ENCODE assay signal across 8 cellular contexts in genomic region chr1:25675729-25676476, GRCh38. TPM values are rescaled to one million over a fixed set of nuclear protein-coding genes. Genes with fewer than 3 reads are reported as not detected.
DNase-seq lines count a peak whose midpoint lies in the region; ATAC-seq and TF ChIP-seq lines count a peak whose summit lies in the region.

No MANE protein-coding gene starts in this region.

- TF ChIP-seq RAD21 in SK-N-SH (IDR thresholded peaks at IDR 0.05; ENCODE audit: low read length) = no peak

- no peaks in the 10 kb centered on the region for H3K9me3 ChIP-seq in SK-N-SH

- no peak overlapping the region for H3K4me2 ChIP-seq in SK-N-SH

- H3F3A ChIP-seq in SK-N-SH (replicated peaks; ENCODE audit: insufficient read depth) = no peaks in the 10 kb centered on the region

- CTCF ChIA-PET in activated CD8-positive, alpha-beta memory T cell treated with anti-CD3 and anti-CD28 coated beads, Interleukin-2, amount 10 ng/mL, durations not matched to agents 7 days and 5 days (lab: Charles Lee) = interaction anchor here (0.5 to 2.7 kb wide), 11 partner anchors 9 to 467 kb away, joined by 3 to 31 read pairs (median 3); partner anchors contain the start of gene MAN1C1
- CTCF ChIA-PET in SK-N-SH (lab: Yijun Ruan, JAX) = interaction anchor here (1.1 to 2.3 kb wide), 3 partner anchors 17 to 57 kb away, joined by 3 to 11 read pairs (median 4); no protein-coding TSS in a partner anchor

- peaks cover 82% of the 10 kb centered on the region for H3K27me3 Mint-ChIP-seq in activated CD8-positive, alpha-beta memory T cell treated with anti-CD3 and anti-CD28 coated beads, Interleukin-2, amount 10 ng/mL, durations not matched to agents 7 days and 5 days

- no peaks in the 10 kb centered on the region for H3K79me2 ChIP-seq in SK-N-SH (ENCODE audit: insufficient read depth)

- no peak overlapping the region for H3K27ac ChIP-seq in SK-N-SH (ENCODE audit: low read depth in 2 of 2, low read length in 1 of 2)

- H3K9me3 Mint-ChIP-seq in activated CD8-positive, alpha-beta memory T cell treated with anti-CD3 and anti-CD28 coated beads, Interleukin-2, amount 10 ng/mL, durations not matched to agents 7 days and 5 days (ENCODE audit: low read depth) = no peaks in the 10 kb centered on the region

- 72% methylated on average over 9 of the region's 11 CpGs for WGBS in SK-N-SH (ENCODE audit: low lambda C conversion rate)

- TF ChIP-seq EP300 in SK-N-SH (IDR thresholded peaks at IDR 0.05; ENCODE audit: borderline replicate concordance in 1 of 2, low read depth in 1 of 2, low read length in 1 of 2) = no peak

- H3K36me3 Mint-ChIP-seq in activated CD8-positive, alpha-beta memory T cell treated with anti-CD3 and anti-CD28 coated beads, Interleukin-2, amount 10 ng/mL, durations not matched to agents 7 days and 5 days = peaks cover 42% of the 10 kb centered on the region

- no peak for TF ChIP-seq CTCF in SK-N-SH (IDR thresholded peaks at IDR 0.05)

- H3K36me3 ChIP-seq in SK-N-SH (replicated peaks in 1 of 2; ENCODE audit: control insufficient read depth in 1 of 2, insufficient read depth in 2 of 2, low read length in 1 of 2) (no peaks in the 10 kb centered on the region), H7 (replicated peaks; ENCODE audit: control insufficient read depth, insufficient read depth, low read length) (no peaks in the 10 kb centered on the region)

- no peaks in the 10 kb centered on the region for H4K20me1 ChIP-seq in SK-N-SH (ENCODE audit: insufficient read depth)

- DNase-seq in activated CD8-positive, alpha-beta memory T cell treated with anti-CD3 and anti-CD28 coated beads, Interleukin-2, amount 10 ng/mL, durations not matched to agents 7 days and 5 days = peak; percentile 97
- DNase-seq in stimulated activated CD4-positive, alpha-beta T cell treated with anti-CD3 and anti-CD28 coated beads, Interleukin-1b, Interleukin-23, amount 100 ng/mL, for 4 hours (ENCODE audit: low read depth in 2 of 2) = peak; percentile 31 to 53
- DNase-seq in COR-L47 (lab: John Stamatoyannopoulos, UW) (no peak), NCI-H345 treated with DMSO at 0.1 percent for 48 hours (lab: John Stamatoyannopoulos, UW; ENCODE audit: unreplicated experiment) (no peak), SK-N-SH (no peak), H7 (no peak)

- ATAC-seq in GM19372 (IDR thresholded peaks at IDR 0.05; ENCODE audit: low read depth, unreplicated experiment) (peak; percentile 94), HG03196 (IDR thresholded peaks at IDR 0.05; ENCODE audit: unreplicated experiment) (peak; percentile 96)
- peak; percentile 90 for ATAC-seq in activated CD8-positive, alpha-beta memory T cell treated with anti-CD3 and anti-CD28 coated beads, Interleukin-2, amount 10 ng/mL, durations not matched to agents 7 days and 5 days

- no peaks in the 10 kb centered on the region for H3K4me1 ChIP-seq in SK-N-SH (ENCODE audit: control insufficient read depth in 1 of 2, insufficient read depth in 2 of 2, low read depth in 1 of 2, low read length in 1 of 2)

- H2AFZ ChIP-seq in SK-N-SH (ENCODE audit: low read depth) = no peak overlapping the region

- H3K4me3 ChIP-seq in SK-N-SH (ENCODE audit: low read depth in 2 of 2, low read length in 1 of 2) (no peak overlapping the region), H7 (ENCODE audit: insufficient read depth, low read depth, low read length) (no peak overlapping the region)

- no peak overlapping the region for H3K9ac ChIP-seq in SK-N-SH

- H3K27me3 ChIP-seq in SK-N-SH (ENCODE audit: insufficient read depth) (peaks cover 21% of the 10 kb centered on the region; the same call in 1 of the 2 replicates), H7 (ENCODE audit: control insufficient read depth, insufficient read depth, low read length) (no peaks in the 10 kb centered on the region)

- peak overlapping the region; percentile 64 for H3K27ac Mint-ChIP-seq in activated CD8-positive, alpha-beta memory T cell treated with anti-CD3 and anti-CD28 coated beads, Interleukin-2, amount 10 ng/mL, durations not matched to agents 7 days and 5 days

- H3K4me1 Mint-ChIP-seq in activated CD8-positive, alpha-beta memory T cell treated with anti-CD3 and anti-CD28 coated beads, Interleukin-2, amount 10 ng/mL, durations not matched to agents 7 days and 5 days = peaks cover 50% of the 10 kb centered on the region

- peak overlapping the region; percentile 52 for H3K4me3 Mint-ChIP-seq in activated CD8-positive, alpha-beta memory T cell treated with anti-CD3 and anti-CD28 coated beads, Interleukin-2, amount 10 ng/mL, durations not matched to agents 7 days and 5 days

- no peaks in the 10 kb centered on the region for H3K9me2 ChIP-seq in SK-N-SH

- POLR2A ChIA-PET in SK-N-SH (lab: Yijun Ruan, JAX) = no interaction called here

TF ChIP-seq in SK-N-SH, 30 proteins besides CTCF, POLR2A, EP300 and RAD21:
- TF ChIP-seq GABPA (IDR thresholded peaks at IDR 0.05; ENCODE audit: low read depth) = no peak
- TF ChIP-seq RXRA (IDR thresholded peaks at IDR 0.05; ENCODE audit: borderline replicate concordance, low read depth) = no peak
- no peak for TF ChIP-seq YY1 (IDR thresholded peaks at IDR 0.05; ENCODE audit: low read depth)
- no peak for TF ChIP-seq FOXM1 (IDR thresholded peaks at IDR 0.05; ENCODE audit: low read depth)
- TF ChIP-seq MXI1 (IDR thresholded peaks at IDR 0.05; ENCODE audit: low read depth, low read length) = no peak

RNA-seq across cellular contexts. Expression of gene MAN1C1, which starts 59.3 kb away (rescaled TPM):
- total RNA-seq in activated CD8-positive, alpha-beta memory T cell treated with anti-CD3 and anti-CD28 coated beads, Interleukin-2, amount 10 ng/mL, durations not matched to agents 7 days and 5 days = 10 to 100 TPM; 15.5 to 20.0 TPM
- 0.20 and 0.26 TPM in 2 replicates for polyA plus RNA-seq in SK-N-SH (2012; rRNA removed)
- polyA plus RNA-seq in SK-N-SH (2012; cell fraction: cytosol; rRNA removed) = 0.21 and 0.32 TPM in 2 replicates
- polyA plus RNA-seq in SK-N-SH (2012; cell fraction: nucleus; rRNA removed) = 0.25 and 0.27 TPM in 2 replicates
- 19.5 and 25.6 TPM in 2 replicates for total RNA-seq in H7 (2014; rRNA removed; shearing (Covaris generic))

Comparison
In these comparisons a context has a peak if more than half of its experiments do, and no peak if none do; other contexts are left out.
1. DNase-seq: peak in activated CD8-positive, alpha-beta memory T cell treated with anti-CD3 and anti-CD28 coated beads, Interleukin-2, amount 10 ng/mL, durations not matched to agents 7 days and 5 days (single experiment) and stimulated activated CD4-positive, alpha-beta T cell treated with anti-CD3 and anti-CD28 coated beads, Interleukin-1b, Interleukin-23, amount 100 ng/mL, for 4 hours (2 of 2); none in COR-L47 (single experiment), NCI-H345 treated with DMSO at 0.1 percent for 48 hours (single experiment), SK-N-SH (single experiment) and H7 (single experiment).
2. Peak in every context shown above with its lines, with median percentiles within 50 percentile points of each other: ATAC-seq.